8 cellular contexts compared by ENCODE assay signal in genomic region chr5:127776477-127776876, GRCh38.
"Had no signal": no experiment of that assay in that cellular context is flagged by ENCODE, and none has a peak within 500 bp of the region (broad histone marks: within the 10 kb centered on the region; RNA-seq: fewer than 3 reads in every experiment).

No MANE protein-coding gene starts in this region.

- H2AFZ ChIP-seq: GM23248, GM23338 had no signal

- H3K27ac ChIP-seq: GM23248 had no signal

- H3K4me2 ChIP-seq: GM23338 had no signal

- H3K36me3 ChIP-seq: HAP-1 had no signal

- DNase-seq: GM23248, GOT3, H7, H9, HCEC 1CT, HFFc6 had no signal

- H3K4me1 ChIP-seq: HAP-1 had no signal

- H3K9me3 ChIP-seq: HAP-1 had no signal

- H3K9ac ChIP-seq: GM23248 had no signal

- H3K4me3 ChIP-seq: GM23248, GM23338, HAP-1 had no signal
